ENCODE assay signal across 8 cellular contexts in the genomic region with DNA sequence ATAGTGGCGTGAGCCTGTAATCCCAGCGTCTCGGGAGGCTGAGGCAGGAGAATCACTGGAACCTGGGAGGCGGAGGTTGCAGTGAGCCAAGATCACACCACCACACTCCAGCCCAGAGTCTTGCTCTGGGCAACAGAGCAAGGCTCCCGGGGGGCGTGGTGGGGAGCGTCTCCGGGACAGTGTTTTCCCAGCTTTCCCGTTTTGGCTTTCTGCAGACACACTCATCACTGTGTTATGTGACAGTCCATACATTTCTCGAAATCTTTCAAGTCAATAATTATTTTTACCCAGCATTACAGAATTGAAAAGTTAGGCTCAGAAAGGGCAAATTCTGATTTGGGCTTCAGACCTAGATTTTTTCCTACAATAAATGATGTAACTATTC. TPM values are rescaled to one million over a fixed set of nuclear protein-coding genes. Genes with fewer than 3 reads are reported as not detected.
A peak's percentile ranks its signal among the peaks of the same experiment; 100 is the strongest.
DNase-seq lines count a peak whose midpoint lies in the region; ATAC-seq and TF ChIP-seq lines count a peak whose summit lies in the region.

No MANE protein-coding gene starts in this region.

- CTCF ChIA-PET in Calu3 (lab: Charles Lee) = interaction anchor here (0.7 kb wide), 1 partner anchor 12 kb away, joined by 7 read pairs; no protein-coding TSS in a partner anchor

- TF ChIP-seq POLR2A in prostate gland (IDR thresholded peaks at IDR 0.05) = no peak

- H3K27ac ChIP-seq in prostate gland = peak overlapping the region; percentile 73 to 87

- H3K27me3 ChIP-seq in prostate gland (replicated peaks; ENCODE audit: insufficient read depth) = no peaks in the 10 kb centered on the region

- no TSS peak for BruUV-seq in Calu3 (replicated peaks; lab: Mats Ljungman, UMichigan)

- H3K4me1 ChIP-seq in prostate gland (replicated peaks) = no peaks in the 10 kb centered on the region

- WGBS in prostate gland = 68% methylated on average over 10 of the region's 10 CpGs

- H3K4me1 Mint-ChIP-seq in Calu3 (ENCODE audit: low read depth, unreplicated experiment) = peaks cover 16% of the 10 kb centered on the region

- no peaks in the 10 kb centered on the region for H3K36me3 ChIP-seq in prostate gland

- intact Hi-C loops in Calu3 (cut with micrococcal nuclease; ENCODE audit: unreplicated experiment) (no loop called here), prostate gland (cut with DNase I) (no loop called here)

- peak overlapping the region; percentile 94 for H3K4me3 Mint-ChIP-seq in Calu3 (ENCODE audit: low read depth, unreplicated experiment)

- H3K36me3 Mint-ChIP-seq in Calu3 (ENCODE audit: insufficient read depth, unreplicated experiment) = peaks cover 40% of the 10 kb centered on the region

- H3K27ac Mint-ChIP-seq in Calu3 (ENCODE audit: unreplicated experiment) = peak overlapping the region; percentile 91

- no peaks in the 10 kb centered on the region for H3K9me3 Mint-ChIP-seq in Calu3 (ENCODE audit: low read depth, unreplicated experiment)

- no peak for ATAC-seq in HG03196 (IDR thresholded peaks at IDR 0.05; ENCODE audit: unreplicated experiment)

- H3K27me3 Mint-ChIP-seq in Calu3 (ENCODE audit: unreplicated experiment) = no peaks in the 10 kb centered on the region

- H3K4me3 ChIP-seq in prostate gland = peak overlapping the region; percentile 34 to 39

- DNase-seq in Calu3 = no peak
- DNase-seq in RKO (ENCODE audit: low spot score) = peak; percentile 66
- peak; percentile 48 for DNase-seq in fibroblast of gingiva (ENCODE audit: low read depth)
- no peak for DNase-seq in prostate gland (ENCODE audit: low spot score)
- DNase-seq in SIG-M5 (lab: John Stamatoyannopoulos, UW) = no peak
- no peak for DNase-seq in DMS53 treated with DMSO at 0.1 percent for 48 hours (lab: John Stamatoyannopoulos, UW; ENCODE audit: unreplicated experiment)
- no peak for DNase-seq in NCI-H2107 (lab: John Stamatoyannopoulos, UW)

- TF ChIP-seq CTCF in Calu3 (IDR thresholded peaks at IDR 0.05; ENCODE audit: unreplicated experiment) (no peak), prostate gland (IDR thresholded peaks at IDR 0.05) (no peak)

- H3K9me3 ChIP-seq in prostate gland = no peaks in the 10 kb centered on the region

RNA-seq across cellular contexts. Expression of a gene that starts 31.7 kb away (rescaled TPM):
- total RNA-seq in Calu3 (2022) = 605 and 821 TPM in 2 replicates
- total RNA-seq in prostate gland = 1,000 to 10,000 TPM in 1 of 2 donors, 100 to 1,000 TPM in 1; 110 to 1,326 TPM

RNA-seq across cellular contexts. Expression of a gene that starts 44.5 kb away (rescaled TPM):
- total RNA-seq in Calu3 (2022) (8,437 and 9,950 TPM in 2 replicates), prostate gland (1,000 to 10,000 TPM; 5,964 to 9,097 TPM)

Comparison
In these comparisons a context has a peak if more than half of its experiments do, and no peak if none do; other contexts are left out.
1. DNase-seq: peak in RKO (single experiment) and fibroblast of gingiva (single experiment); none in Calu3 (single experiment), prostate gland (single experiment), SIG-M5 (single experiment), DMS53 treated with DMSO at 0.1 percent for 48 hours (single experiment) and NCI-H2107 (single experiment).